In genomic region chr18:55625875-55626274, GRCh38 we compare ENCODE assay signal across 11 cellular contexts.
"Had no signal": no experiment of that assay in that cellular context is flagged by ENCODE, and none has a peak within 500 bp of the region (broad histone marks: within the 10 kb centered on the region; RNA-seq: fewer than 3 reads in every experiment).

No MANE protein-coding gene starts in this region.

- H2AFZ ChIP-seq: GM23248, GM23338 had no signal

- H3K4me2 ChIP-seq: GM23338 had no signal

- H3K36me3 ChIP-seq: HAP-1 had no signal

- ATAC-seq: GM23338, HCT116 had no signal

- H3K27ac ChIP-seq: GM23248 had no signal

- H3K9ac ChIP-seq: GM23248 had no signal

- FAIRE-seq: H1, H54 had no signal

- H3K9me3 ChIP-seq: HAP-1 had no signal

- DNase-seq: GM23248, GOT3, H7, H9, HCEC 1CT, HFFc6 had no signal

- H3K4me3 ChIP-seq: GM23248, GM23338, HAP-1 had no signal
